In the genomic region with DNA sequence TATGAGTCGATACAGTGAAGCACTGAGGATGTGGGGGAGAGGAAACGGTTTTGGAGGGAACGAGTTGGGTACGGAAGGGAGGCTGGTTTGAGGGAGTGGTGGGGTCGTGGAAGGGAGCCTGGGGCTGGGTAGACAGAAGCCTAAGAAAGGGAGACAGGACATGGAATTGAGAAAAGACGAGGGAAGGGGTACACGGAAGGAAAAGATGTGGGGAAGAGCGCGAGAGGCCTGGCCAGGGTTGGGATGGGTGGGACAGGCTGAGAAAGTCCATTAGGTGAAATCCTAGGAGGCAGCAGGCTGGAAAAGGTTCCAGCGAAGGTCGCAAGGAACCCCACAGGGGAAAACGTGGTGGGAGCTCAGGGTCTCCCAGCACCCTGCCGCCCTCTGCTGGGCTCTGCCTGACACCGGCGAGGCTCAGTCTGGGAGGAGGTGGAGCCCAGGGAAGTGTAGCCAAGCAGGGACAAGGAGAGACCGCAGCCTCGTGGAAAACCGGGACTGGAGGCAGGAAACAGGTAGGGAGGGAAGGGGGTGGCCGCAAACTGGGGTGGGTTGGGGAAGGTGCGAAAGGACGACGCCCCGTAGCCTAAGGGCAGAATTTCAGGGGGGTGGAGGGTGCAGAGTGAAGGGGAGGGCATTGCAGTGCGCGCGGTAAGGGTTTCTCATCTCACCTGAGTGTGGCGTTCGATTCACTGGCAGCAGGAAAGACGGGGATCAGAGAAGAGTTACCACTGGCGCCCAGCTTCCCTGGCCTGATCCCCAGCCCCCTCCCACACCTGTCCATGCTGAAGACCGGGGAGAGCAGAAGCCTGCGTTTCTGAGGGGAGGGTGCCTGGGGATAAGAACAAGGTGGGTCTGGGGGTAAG, we compare ENCODE assay signal across 8 cellular contexts.
A peak's percentile ranks its signal among the peaks of the same experiment; 100 is the strongest.
DNase-seq lines count a peak whose midpoint lies in the region; TF ChIP-seq lines count a peak whose summit lies in the region.

No MANE protein-coding gene starts in this region.

- TF ChIP-seq CTCF in LNCaP clone FGC (IDR thresholded peaks at IDR 0.05; ENCODE audit: control insufficient read depth, extremely low read depth, insufficient read depth) (peak; percentile 85), fibroblast of mammary gland (conservative IDR thresholded peaks at IDR 0.05; ENCODE audit: control insufficient read depth, insufficient read depth, low read depth, low read length) (peak; percentile 75)

- H3K27me3 ChIP-seq in muscle layer of duodenum (ENCODE audit: low read depth, low read length) = no peaks in the 10 kb centered on the region

- H3K4me3 ChIP-seq in LNCaP clone FGC (ENCODE audit: low read depth, low read length) = peak overlapping the region; percentile 58
- peak overlapping the region; percentile 73 for H3K4me3 ChIP-seq in fibroblast of mammary gland (ENCODE audit: control insufficient read depth, low read depth, low read length)
- peak overlapping the region; percentile 63 to 76 for H3K4me3 ChIP-seq in muscle layer of duodenum (ENCODE audit: low read depth in 1 of 2, low read length in 2 of 2)

- H3K9me3 ChIP-seq in muscle layer of duodenum (ENCODE audit: control insufficient read depth in 1 of 2, low read length in 2 of 2) = no peaks in the 10 kb centered on the region

- peak; percentile 86 for DNase-seq in DMS114 treated with DMSO at 0.1 percent for 48 hours (lab: John Stamatoyannopoulos, UW; ENCODE audit: unreplicated experiment)
- no peak for DNase-seq in LNCaP clone FGC (ENCODE audit: low read depth)
- peak; percentile 51 for DNase-seq in RPMI8226
- peak; percentile 35 for DNase-seq in activated effector memory CD4-positive, alpha-beta T cell treated with Interleukin-2 at 50 U/mL for 16 hours
- DNase-seq in fibroblast of mammary gland (ENCODE audit: low read depth) = peak; percentile 76
- DNase-seq in stromal cell of bone marrow (ENCODE audit: low read depth) = peak; percentile 38
- no peak for DNase-seq in NK-92 treated with Interleukin-12 subunit alpha and Interleukin-12 subunit beta, amount 100 ng/mL, for 24 hours (lab: John Stamatoyannopoulos, UW)

- peaks cover 0 to 9% of the 10 kb centered on the region in 2 donors for H3K36me3 ChIP-seq in muscle layer of duodenum (ENCODE audit: control insufficient read depth in 1 of 2, insufficient read depth in 2 of 2, low read length in 2 of 2)

- H3K4me1 ChIP-seq in muscle layer of duodenum (ENCODE audit: control insufficient read depth in 1 of 2, insufficient read depth in 2 of 2, low read length in 2 of 2) = peaks cover 5 to 31% of the 10 kb centered on the region in 2 donors

- H3K27ac ChIP-seq in muscle layer of duodenum (ENCODE audit: low read length) = peak overlapping the region; percentile 37

Comparison
In these comparisons a context has a peak if more than half of its experiments do, and no peak if none do; other contexts are left out.
1. DNase-seq: peak in DMS114 treated with DMSO at 0.1 percent for 48 hours (single experiment), RPMI8226 (single experiment), activated effector memory CD4-positive, alpha-beta T cell treated with Interleukin-2 at 50 U/mL for 16 hours (single experiment), fibroblast of mammary gland (single experiment) and stromal cell of bone marrow (single experiment); none in LNCaP clone FGC (single experiment) and NK-92 treated with Interleukin-12 subunit alpha and Interleukin-12 subunit beta, amount 100 ng/mL, for 24 hours (single experiment).
2. Peak in every context shown above with its lines, with median percentiles within 50 percentile points of each other: H3K4me3 ChIP-seq.